In the genomic region with DNA sequence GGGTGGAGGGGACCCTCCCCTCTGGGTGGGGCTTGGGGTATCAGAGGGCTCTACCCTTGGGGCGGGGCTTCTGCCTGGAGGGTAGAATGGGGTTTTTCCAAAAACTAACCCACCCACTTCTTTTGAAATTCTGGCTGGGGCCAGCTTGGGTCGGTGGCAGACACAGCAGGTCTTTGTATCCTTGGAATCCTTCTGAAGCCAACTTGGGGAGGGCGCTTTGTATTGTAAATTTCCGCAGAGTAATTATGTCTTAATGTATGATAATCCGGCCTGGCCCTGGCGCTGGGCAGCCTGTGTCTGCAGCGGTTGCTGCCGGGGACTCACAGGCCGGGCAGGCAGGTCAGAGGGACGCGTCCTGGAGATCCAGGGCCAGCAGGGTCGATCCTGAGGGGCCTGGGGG, we compare ENCODE assay signal across 17 cellular contexts. TPM values are rescaled to one million over a fixed set of nuclear protein-coding genes. Genes with fewer than 3 reads are reported as not detected.
DNase-seq lines count a peak whose midpoint lies in the region; ATAC-seq, FAIRE-seq and TF ChIP-seq lines count a peak whose summit lies in the region.
"Had no signal": no experiment of that assay in that cellular context is flagged by ENCODE, and none has a peak within 500 bp of the region (broad histone marks: within the 10 kb centered on the region; RNA-seq: fewer than 3 reads in every experiment).

No MANE protein-coding gene starts in this region.

- H3K4me2 ChIP-seq in GM23338 (peak overlapping the region; percentile 85), astrocyte (ENCODE audit: low read length) (no peak overlapping the region), smooth muscle cell (peak overlapping the region; percentile 74)

- H3K4me3 Mint-ChIP-seq in GM23338 (peak overlapping the region; percentile 60), astrocyte (ENCODE audit: unreplicated experiment) (peak overlapping the region; percentile 27)
- no peak overlapping the region for H3K4me3 Mint-ChIP-seq in activated naive CD4-positive, alpha-beta T cell treated with anti-CD3 and anti-CD28 coated beads, Interleukin-2, amount 10 ng/mL, durations not matched to agents 7 days and 5 days
- H3K4me3 Mint-ChIP-seq: activated B cell treated with CpG ODN at 0.5 μM for 24 hours; stimulated activated memory B cell treated with anti-CD40 and anti-IgM and Interleukin-4, amounts not matched to agents 10 μg/mL and 1 μg/mL and 100 μg/mL, for 72 hours had no signal

- H3K9me3 ChIP-seq in astrocyte (ENCODE audit: insufficient read depth, low read depth, low read length) (no peaks in the 10 kb centered on the region), smooth muscle cell (replicated peaks; ENCODE audit: low read depth) (no peaks in the 10 kb centered on the region), psoas muscle (no peaks in the 10 kb centered on the region)

- no peaks in the 10 kb centered on the region for H3K9me2 ChIP-seq in GM23338 (ENCODE audit: insufficient read depth)

- TF ChIP-seq CTCF in GM23338 (conservative IDR thresholded peaks at IDR 0.05; ENCODE audit: low read depth in 2 of 2) (no peak), astrocyte (IDR thresholded peaks at IDR 0.05; ENCODE audit: insufficient read depth, low read depth, low read length) (no peak), smooth muscle cell (IDR thresholded peaks at IDR 0.05; ENCODE audit: borderline replicate concordance, insufficient read depth, poor library complexity, severe bottlenecking) (no peak), psoas muscle (IDR thresholded peaks at IDR 0.05) (no peak)

- WGBS in smooth muscle cell (ENCODE audit: low lambda C conversion rate): 28% methylated on average over 12 of the region's 12 CpGs
- WGBS in psoas muscle, 3 donors: 86 to 92% (median 91%) methylated on average over 12 of the region's 12 CpGs

- CTCF ChIA-PET in activated naive CD4-positive, alpha-beta T cell treated with anti-CD3 and anti-CD28 coated beads, Interleukin-2, amount 10 ng/mL, durations not matched to agents 7 days and 5 days (lab: Charles Lee): interaction anchor here (1.1 kb wide), 1 partner anchor 38 kb away, joined by 5 read pairs; no protein-coding TSS in a partner anchor

- H3F3A ChIP-seq in GM23338 (replicated peaks; ENCODE audit: low read depth) (peaks cover 31% of the 10 kb centered on the region), smooth muscle cell (ENCODE audit: low read depth) (no peaks in the 10 kb centered on the region)

- no peak for FAIRE-seq in astrocyte (lab: Jason Lieb, UNC)
- FAIRE-seq: bronchial epithelial cell, endothelial cell of umbilical vein, RCC 7860 had no signal

- peak overlapping the region; percentile 76 for H3K27ac Mint-ChIP-seq in GM23338
- no peak overlapping the region for H3K27ac Mint-ChIP-seq in astrocyte (ENCODE audit: unreplicated experiment)
- H3K27ac Mint-ChIP-seq in activated naive CD4-positive, alpha-beta T cell treated with anti-CD3 and anti-CD28 coated beads, Interleukin-2, amount 10 ng/mL, durations not matched to agents 7 days and 5 days: no peak overlapping the region
- H3K27ac Mint-ChIP-seq: activated B cell treated with CpG ODN at 0.5 μM for 24 hours; stimulated activated memory B cell treated with anti-CD40 and anti-IgM and Interleukin-4, amounts not matched to agents 10 μg/mL and 1 μg/mL and 100 μg/mL, for 72 hours had no signal

- H3K27me3 ChIP-seq in GM23338 (ENCODE audit: insufficient read depth): peaks cover 16% of the 10 kb centered on the region
- H3K27me3 ChIP-seq in astrocyte (ENCODE audit: insufficient read depth, low read length): no peaks in the 10 kb centered on the region
- no peaks in the 10 kb centered on the region for H3K27me3 ChIP-seq in smooth muscle cell (ENCODE audit: low read depth)
- no peaks in the 10 kb centered on the region for H3K27me3 ChIP-seq in psoas muscle (ENCODE audit: insufficient read depth in 3 of 3, low read length in 2 of 3)

- no peaks in the 10 kb centered on the region for H3K36me3 ChIP-seq in GM23338 (ENCODE audit: insufficient read depth)
- H3K36me3 ChIP-seq in astrocyte (ENCODE audit: insufficient read depth, low read length): no peaks in the 10 kb centered on the region
- H3K36me3 ChIP-seq in smooth muscle cell (ENCODE audit: low read depth): no peaks in the 10 kb centered on the region
- H3K36me3 ChIP-seq in psoas muscle (ENCODE audit: insufficient read depth in 1 of 2, low read depth in 1 of 2): no peaks in the 10 kb centered on the region

- H3K36me3 Mint-ChIP-seq in GM23338 (ENCODE audit: low read depth) (peaks cover 5% of the 10 kb centered on the region), astrocyte (ENCODE audit: low read depth, unreplicated experiment) (no peaks in the 10 kb centered on the region)
- H3K36me3 Mint-ChIP-seq in activated naive CD4-positive, alpha-beta T cell treated with anti-CD3 and anti-CD28 coated beads, Interleukin-2, amount 10 ng/mL, durations not matched to agents 7 days and 5 days: peaks cover 2% of the 10 kb centered on the region

- peaks cover 86% of the 10 kb centered on the region for H3K4me1 ChIP-seq in GM23338 (ENCODE audit: insufficient read depth)
- peaks cover 27% of the 10 kb centered on the region for H3K4me1 ChIP-seq in astrocyte (ENCODE audit: insufficient read depth, low read length)
- peaks cover 83% of the 10 kb centered on the region for H3K4me1 ChIP-seq in smooth muscle cell (ENCODE audit: low read depth)
- H3K4me1 ChIP-seq in psoas muscle: peaks cover 33% of the 10 kb centered on the region

- H3K9ac ChIP-seq in astrocyte (ENCODE audit: low read length) (no peak overlapping the region), smooth muscle cell (ENCODE audit: low read depth) (no peak overlapping the region)

- H3K4me1 Mint-ChIP-seq in GM23338 (peaks cover 94% of the 10 kb centered on the region), astrocyte (ENCODE audit: low read depth, unreplicated experiment) (peaks cover 25% of the 10 kb centered on the region)
- H3K4me1 Mint-ChIP-seq in activated naive CD4-positive, alpha-beta T cell treated with anti-CD3 and anti-CD28 coated beads, Interleukin-2, amount 10 ng/mL, durations not matched to agents 7 days and 5 days: no peaks in the 10 kb centered on the region

- intact Hi-C loops in head of caudate nucleus (cut with DNase I): no loop called here
- intact Hi-C loops in psoas muscle (cut with DNase I): no loop called here

- H3K27ac ChIP-seq in GM23338 (ENCODE audit: low read depth): peak overlapping the region; percentile 84
- no peak overlapping the region for H3K27ac ChIP-seq in astrocyte (ENCODE audit: low read depth, low read length)
- H3K27ac ChIP-seq in smooth muscle cell (ENCODE audit: low read depth): peak overlapping the region; percentile 69
- H3K27ac ChIP-seq in psoas muscle: no peak overlapping the region

- H3K79me2 ChIP-seq in GM23338 (replicated peaks; ENCODE audit: insufficient read depth): peaks cover 58% of the 10 kb centered on the region
- peaks cover 52% of the 10 kb centered on the region for H3K79me2 ChIP-seq in astrocyte (ENCODE audit: insufficient read depth, low read length)
- peaks cover 72% of the 10 kb centered on the region for H3K79me2 ChIP-seq in smooth muscle cell (ENCODE audit: low read depth)

- peaks cover 8% of the 10 kb centered on the region; the same call in 2 of the 3 replicates for H3K9me3 Mint-ChIP-seq in GM23338
- H3K9me3 Mint-ChIP-seq in astrocyte (ENCODE audit: unreplicated experiment): peaks cover 3% of the 10 kb centered on the region
- H3K9me3 Mint-ChIP-seq in activated naive CD4-positive, alpha-beta T cell treated with anti-CD3 and anti-CD28 coated beads, Interleukin-2, amount 10 ng/mL, durations not matched to agents 7 days and 5 days: no peaks in the 10 kb centered on the region
- H3K9me3 Mint-ChIP-seq: activated B cell treated with CpG ODN at 0.5 μM for 24 hours; stimulated activated memory B cell treated with anti-CD40 and anti-IgM and Interleukin-4, amounts not matched to agents 10 μg/mL and 1 μg/mL and 100 μg/mL, for 72 hours had no signal

- H4K20me1 ChIP-seq in GM23338 (replicated peaks; ENCODE audit: insufficient read depth) (no peaks in the 10 kb centered on the region; the same call in 1 of the 2 replicates), astrocyte (ENCODE audit: insufficient read depth, low read length) (peaks cover 93% of the 10 kb centered on the region), smooth muscle cell (ENCODE audit: low read depth) (peaks cover 95% of the 10 kb centered on the region)

- H3K4me3 ChIP-seq in GM23338 (peak overlapping the region; percentile 44), astrocyte (ENCODE audit: insufficient read depth, low read depth, low read length) (no peak overlapping the region), smooth muscle cell (no peak overlapping the region), psoas muscle (no peak overlapping the region)

- peak; percentile 53 for ATAC-seq in GM23338
- no peak for ATAC-seq in psoas muscle
- ATAC-seq: stimulated activated memory B cell treated with anti-CD40 and anti-IgM and Interleukin-4, amounts not matched to agents 10 μg/mL and 1 μg/mL and 100 μg/mL, for 72 hours had no signal

- H3K27me3 Mint-ChIP-seq in GM23338 (ENCODE audit: insufficient read depth, low read depth, poor library complexity) (peaks cover 50% of the 10 kb centered on the region), astrocyte (ENCODE audit: low read depth, unreplicated experiment) (peaks cover 8% of the 10 kb centered on the region)
- H3K27me3 Mint-ChIP-seq in activated naive CD4-positive, alpha-beta T cell treated with anti-CD3 and anti-CD28 coated beads, Interleukin-2, amount 10 ng/mL, durations not matched to agents 7 days and 5 days: peaks cover 4% of the 10 kb centered on the region
- H3K27me3 Mint-ChIP-seq: activated B cell treated with CpG ODN at 0.5 μM for 24 hours; stimulated activated memory B cell treated with anti-CD40 and anti-IgM and Interleukin-4, amounts not matched to agents 10 μg/mL and 1 μg/mL and 100 μg/mL, for 72 hours had no signal

- DNase-seq in GM23338 (ENCODE audit: low spot score) (peak; percentile 92), astrocyte (ENCODE audit: low read depth) (no peak), iPS-NIHi7 (ENCODE audit: extremely low spot score) (peak; percentile 71), smooth muscle cell (lab: John Stamatoyannopoulos, UW; ENCODE audit: unreplicated experiment) (no peak), KG1 (lab: John Stamatoyannopoulos, UW) (no peak), head of caudate nucleus (no peak), psoas muscle (no peak)
- no peak for DNase-seq in activated naive CD4-positive, alpha-beta T cell treated with anti-CD3 and anti-CD28 coated beads, Interleukin-2, amount 10 ng/mL, durations not matched to agents 7 days and 5 days
- DNase-seq: activated B cell treated with CpG ODN at 0.5 μM for 24 hours; activated naive CD4-positive, alpha-beta T cell treated with Interleukin-2 at 50 U/mL for 16 hours; left cardiac atrium; NCI-H1417 treated with DMSO at 0.1 percent for 48 hours; SW 1271 had no signal

- H2AFZ ChIP-seq in GM23338 (no peak overlapping the region), astrocyte (ENCODE audit: low read depth, low read length) (no peak overlapping the region), smooth muscle cell (ENCODE audit: low read depth) (no peak overlapping the region)

RNA-seq across cellular contexts. Expression of a gene that starts 33.9 kb away (rescaled TPM):
- total RNA-seq in GM23338 (2014; rRNA removed; shearing (Covaris generic)): 118 and 135 TPM in 2 replicates
- 32.4 and 34.0 TPM in 2 replicates for polyA plus RNA-seq in GM23338 (2016; fragmentation: Nextera tagmentation; extraction: Ambion mirVana)
- total RNA-seq in astrocyte: 30.1 and 35.0 TPM in 2 replicates
- 21.4 and 27.7 TPM in 2 replicates for total RNA-seq in smooth muscle cell
- 13.6 and 17.1 TPM in 2 replicates for polyA plus RNA-seq in smooth muscle cell
- 10 to 100 TPM; 47.0 to 90.5 (median 64.6) TPM for total RNA-seq in psoas muscle
- polyA plus RNA-seq in psoas muscle: 10 to 100 TPM; 10.8 to 34.7 (median 22.0) TPM

Comparison
In these comparisons a context has a peak if more than half of its experiments do, and no peak if none do; other contexts are left out.
1. DNase-seq: peak in GM23338 (single experiment) and iPS-NIHi7 (single experiment); none in astrocyte (single experiment), smooth muscle cell (single experiment), KG1 (single experiment), head of caudate nucleus (0 of 42), psoas muscle (0 of 2) and activated naive CD4-positive, alpha-beta T cell treated with anti-CD3 and anti-CD28 coated beads, Interleukin-2, amount 10 ng/mL, durations not matched to agents 7 days and 5 days (single experiment).
2. H3K27ac ChIP-seq: peak in GM23338 (single experiment) and smooth muscle cell (single experiment); none in astrocyte (single experiment) and psoas muscle (single experiment).